15 cellular contexts compared by ENCODE assay signal in the genomic region with DNA sequence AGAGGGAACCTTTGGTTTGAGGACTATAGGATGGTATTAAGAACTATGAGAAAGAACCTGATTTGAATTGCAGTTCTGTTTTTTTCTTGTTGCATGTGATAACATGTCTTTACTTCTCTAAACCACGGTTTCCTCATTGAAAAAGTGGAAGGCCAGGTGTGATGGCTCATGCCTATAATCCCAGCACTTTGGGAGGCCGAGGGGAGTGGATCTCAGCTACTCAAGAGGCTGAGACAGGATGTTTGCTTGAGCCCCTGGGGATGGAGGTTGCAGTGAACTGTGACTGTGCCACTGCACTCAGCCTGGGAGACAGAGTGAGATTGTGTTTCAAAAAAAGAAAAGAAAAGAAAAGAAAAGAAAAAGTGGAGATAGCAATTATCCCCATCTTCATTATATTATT. TPM values are rescaled to one million over a fixed set of nuclear protein-coding genes. Genes with fewer than 3 reads are reported as not detected.
DNase-seq lines count a peak whose midpoint lies in the region; ATAC-seq, FAIRE-seq and TF ChIP-seq lines count a peak whose summit lies in the region.
"Had no signal": no experiment of that assay in that cellular context is flagged by ENCODE, and none has a peak within 500 bp of the region (broad histone marks: within the 10 kb centered on the region; RNA-seq: fewer than 3 reads in every experiment).

No MANE protein-coding gene starts in this region.

- H3K4me3 ChIP-seq in BE2C (ENCODE audit: low read depth, low read length) (no peak overlapping the region), K562 (no peak overlapping the region), prostate gland (no peak overlapping the region)
- H3K4me3 ChIP-seq: skin epidermis had no signal

- H3K27ac ChIP-seq in K562 (ENCODE audit: extremely low read depth, low read depth, low read length) (no peak overlapping the region), prostate gland (no peak overlapping the region)
- H3K27ac ChIP-seq: skin epidermis had no signal

- TF ChIP-seq RAD21 in K562 (CRISPR knock-in tag; conservative IDR thresholded peaks at IDR 0.05 in 1 of 2, IDR thresholded peaks at IDR 0.05 in 1 of 2): no peak

- TF ChIP-seq CTCF in BE2C (IDR thresholded peaks at IDR 0.05; ENCODE audit: low read depth, low read length): no peak
- no peak for TF ChIP-seq CTCF in K562 (IDR thresholded peaks at IDR 0.05 in 2 of 3, conservative IDR thresholded peaks at IDR 0.05 in 1 of 3; ENCODE audit: insufficient read depth in 2 of 3, low read depth in 1 of 3, low read length in 3 of 3)
- no peak for TF ChIP-seq CTCF in prostate gland (IDR thresholded peaks at IDR 0.05)

- no peaks in the 10 kb centered on the region; the same call in 2 of the 3 replicates for H3K79me2 ChIP-seq in K562 (ENCODE audit: control insufficient read depth, insufficient read depth, low read length)

- ATAC-seq in GM19395 (IDR thresholded peaks at IDR 0.05; ENCODE audit: unreplicated experiment): peak; percentile 54
- peak; percentile 43; the same call in 1 of the 3 replicates for ATAC-seq in K562
- ATAC-seq in GM18861 (IDR thresholded peaks at IDR 0.05; ENCODE audit: unreplicated experiment): no peak
- ATAC-seq: left ventricle myocardium superior; natural killer cell treated with Interleukin-12 subunit alpha and Interleukin-12 subunit beta and Interleukin-15 and Interleukin-18, amount 100 ng/mL, for 72 hours had no signal

- WGBS in K562 (ENCODE audit: insufficient coverage, low coverage, missing lambda C conversion rate): 13% methylated on average over 2 of the region's 2 CpGs
- WGBS in prostate gland: 28% methylated on average over 2 of the region's 2 CpGs

- intact Hi-C loops in K562 (cut with micrococcal nuclease) (no loop called here), prostate gland (cut with DNase I) (no loop called here)

- H3K27me3 ChIP-seq in BE2C (no peaks in the 10 kb centered on the region), K562 (ENCODE audit: control insufficient read depth in 2 of 2, insufficient read depth in 2 of 2, low read length in 2 of 2) (no peaks in the 10 kb centered on the region), prostate gland (replicated peaks; ENCODE audit: insufficient read depth) (no peaks in the 10 kb centered on the region)

- TF ChIP-seq EP300 in K562 (IDR thresholded peaks at IDR 0.05; ENCODE audit: low read length): no peak

- POLR2A ChIA-PET in K562 (lab: Yijun Ruan, JAX): interaction anchor here (0.6 kb wide), 2 partner anchors 8 to 11 kb away, joined by 3 read pairs; no protein-coding TSS in a partner anchor

- H2AFZ ChIP-seq in K562 (ENCODE audit: low read depth, low read length): no peak overlapping the region

- no peak for TF ChIP-seq POLR2A in K562 (conservative IDR thresholded peaks at IDR 0.05)
- TF ChIP-seq POLR2A in prostate gland (IDR thresholded peaks at IDR 0.05): no peak

- H3K4me1 ChIP-seq in BE2C (peaks cover 4% of the 10 kb centered on the region), K562 (replicated peaks in 1 of 2; ENCODE audit: control insufficient read depth in 2 of 2, insufficient read depth in 2 of 2, low read length in 2 of 2) (peaks cover 0 to 5% of the 10 kb centered on the region in 2 experiments; a peak in 2 of 5 replicates), prostate gland (replicated peaks) (no peaks in the 10 kb centered on the region)

- H3K9ac ChIP-seq in K562 (ENCODE audit: insufficient read depth in 1 of 2, low read depth in 2 of 2, low read length in 2 of 2): no peak overlapping the region

- BruUV-seq in K562 (replicated peaks; lab: Mats Ljungman, UMichigan): no TSS peak

- CTCF ChIA-PET in K562 (lab: Yijun Ruan, JAX; ENCODE audit: low intra/inter-chr PET ratio): no interaction called here

- no peak for FAIRE-seq in K562 (lab: Jason Lieb, UNC)

- DNase-seq in BE2C: peak; percentile 14
- peak; percentile 77 for DNase-seq in NCI-H146 (lab: John Stamatoyannopoulos, UW)
- no peak for DNase-seq in K562 (ENCODE audit: extremely low read depth in 1 of 4, low spot score in 3 of 4)
- DNase-seq in prostate gland (ENCODE audit: low spot score): no peak
- no peak for DNase-seq in T-helper 1 cell
- DNase-seq in NCI-H226: no peak
- DNase-seq: activated naive CD4-positive, alpha-beta T cell treated with anti-CD3 and anti-CD28 coated beads, Interleukin-2, amount 50 U/mL, for 16 hours; HCEC 1CT; left ventricle myocardium superior; MM.1S; NK-92 treated with Interleukin-12 subunit alpha and Interleukin-12 subunit beta, amount 100 ng/mL, for 24 hours had no signal

- H3K9me3 ChIP-seq in BE2C: no peaks in the 10 kb centered on the region
- no peaks in the 10 kb centered on the region for H3K9me3 ChIP-seq in K562 (replicated peaks; ENCODE audit: control insufficient read depth, insufficient read depth, low read depth, low read length)
- no peaks in the 10 kb centered on the region for H3K9me3 ChIP-seq in prostate gland

- H3K9me1 ChIP-seq in K562 (ENCODE audit: control insufficient read depth, insufficient read depth, low read length): no peaks in the 10 kb centered on the region

- H3K36me3 ChIP-seq in BE2C: no peaks in the 10 kb centered on the region
- no peaks in the 10 kb centered on the region for H3K36me3 ChIP-seq in K562 (ENCODE audit: control insufficient read depth, insufficient read depth, low read length)
- no peaks in the 10 kb centered on the region for H3K36me3 ChIP-seq in prostate gland

- no peak overlapping the region for H3K4me2 ChIP-seq in K562 (ENCODE audit: insufficient read depth, low read length)

- H4K20me1 ChIP-seq in K562 (replicated peaks; ENCODE audit: control insufficient read depth, insufficient read depth, low read length): no peaks in the 10 kb centered on the region

- in situ Hi-C loops in K562 (cut with MboI): no loop called here

TF ChIP-seq in K562, 482 proteins besides CTCF, POLR2A, EP300 and RAD21:
- no peak for TF ChIP-seq ZNF77 (CRISPR knock-in tag; IDR thresholded peaks at IDR 0.05)
- no peak for TF ChIP-seq SRSF3 (IDR thresholded peaks at IDR 0.05; ENCODE audit: insufficient read depth, low read length)
- no peak for TF ChIP-seq GABPB2 (CRISPR knock-in tag; conservative IDR thresholded peaks at IDR 0.05)

RNA-seq across cellular contexts. Expression of a gene that starts 32.3 kb away (rescaled TPM):
- polyA plus RNA-seq in BE2C (2012; ENCODE audit: insufficient read depth, insufficient read length, low read depth): 2.2 TPM
- 27.2 and 83.3 TPM in 2 replicates for total RNA-seq in K562 (2011; cell fraction: chromatin; rRNA removed; ENCODE audit: low replicate concordance)
- 14.2 and 21.1 TPM in 2 replicates for total RNA-seq in K562 (2011; cell fraction: nucleolus; rRNA removed)
- 29.3 and 43.3 TPM in 2 replicates for total RNA-seq in K562 (2011; cell fraction: nucleoplasm; rRNA removed)
- total RNA-seq in K562 (2014; rRNA removed) (7.1 and 7.8 TPM in 2 replicates), K562 (2014; rRNA removed; fragmentation: Illumina TruSeq; extraction: Trizol) (10.8 and 11.4 TPM in 2 replicates), K562 (2015; rRNA removed; fragmentation: Illumina TruSeq; extraction: Trizol) (19.8 and 22.8 TPM in 2 replicates), K562 (2021) (8.5 and 10.4 TPM in 2 replicates), prostate gland (10 to 100 TPM in 1 of 2 donors, under 1 TPM in 1; 0.46 to 44.1 TPM)
- polyA plus RNA-seq in K562 (2011; rRNA removed) (2.8 and 7.6 TPM in 2 replicates), K562 (2014; fragmentation: Illumina TruSeq; extraction: Trizol) (4.5 and 6.4 TPM in 2 replicates), K562 (2014; fragmentation: Nextera tagmentation; extraction: Ambion mirVana) (1 to 10 TPM; 1.4 to 1.5 TPM), K562 (2014; rRNA removed) (4.7 and 5.0 TPM in 2 replicates)
- polyA plus RNA-seq in K562 (2011; cell fraction: cytosol; rRNA removed): 1.3 and 2.4 TPM in 2 replicates
- 3.6 and 9.7 TPM in 2 replicates for polyA plus RNA-seq in K562 (2011; cell fraction: nucleus; rRNA removed)
- 9.7 and 19.0 TPM in 2 replicates for polyA plus RNA-seq in K562 (2012)
- 15.1 and 27.6 TPM in 2 replicates for polyA minus RNA-seq in K562 (2011; rRNA and poly(A)+ RNA removed)
- 1.3 and 5.2 TPM in 2 replicates for polyA minus RNA-seq in K562 (2011; cell fraction: cytosol; rRNA and poly(A)+ RNA removed)
- 14.8 and 27.5 TPM in 2 replicates for polyA minus RNA-seq in K562 (2011; cell fraction: nucleus; rRNA and poly(A)+ RNA removed)

Comparison
In these comparisons a context has a peak if more than half of its experiments do, and no peak if none do; other contexts are left out.
1. DNase-seq: peak in BE2C (single experiment) and NCI-H146 (single experiment); none in K562 (0 of 4), prostate gland (single experiment), T-helper 1 cell (0 of 5) and NCI-H226 (single experiment).